In the genomic region with DNA sequence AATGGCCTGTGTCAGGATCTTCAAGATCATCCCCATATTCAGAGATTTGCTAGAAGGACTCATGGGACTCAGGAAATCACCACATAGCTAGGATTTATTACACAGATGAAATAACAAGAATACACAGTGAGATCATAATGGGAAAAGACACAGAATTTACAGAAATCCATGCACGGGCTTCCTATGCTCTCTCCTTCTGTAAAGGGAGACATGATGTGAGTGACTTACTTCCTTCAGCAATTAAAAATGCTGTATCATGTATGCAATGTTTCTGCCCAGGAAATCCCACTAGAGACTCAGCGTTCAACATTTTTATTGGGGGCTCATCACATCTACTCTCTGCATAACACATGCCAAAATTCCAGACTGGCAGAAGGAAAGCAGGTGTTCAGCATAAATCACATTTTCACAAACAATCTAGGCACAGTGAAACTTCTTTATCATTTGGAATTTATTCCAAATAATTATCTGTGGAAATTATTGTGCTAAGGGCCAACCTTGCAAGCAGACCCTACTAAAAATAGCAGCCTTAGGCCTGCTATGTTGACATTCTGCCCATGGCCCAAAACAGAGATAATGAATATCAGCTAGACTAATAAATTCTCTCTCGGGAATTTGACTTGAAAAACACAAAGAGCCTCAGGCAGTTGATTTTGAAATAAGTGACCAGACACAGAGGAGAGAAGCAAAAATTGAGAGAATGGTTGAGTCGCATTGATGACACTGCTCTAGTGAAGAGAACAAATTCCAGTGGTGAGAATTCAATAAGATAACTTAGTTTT, we compare ENCODE assay signal across 21 cellular contexts. TPM values are rescaled to one million over a fixed set of nuclear protein-coding genes. Genes with fewer than 3 reads are reported as not detected.
DNase-seq lines count a peak whose midpoint lies in the region; ATAC-seq and TF ChIP-seq lines count a peak whose summit lies in the region.
"Had no signal": no experiment of that assay in that cellular context is flagged by ENCODE, and none has a peak within 500 bp of the region (broad histone marks: within the 10 kb centered on the region; RNA-seq: fewer than 3 reads in every experiment).

No MANE protein-coding gene starts in this region.

- H2BK12ac ChIP-seq in mesenchymal stem cell (ENCODE audit: low read length in 2 of 2): no peak overlapping the region

- H3K9me3 Mint-ChIP-seq in progenitor cell of endocrine pancreas (ENCODE audit: low read depth): no peaks in the 10 kb centered on the region
- H3K9me3 Mint-ChIP-seq: activated naive CD8-positive, alpha-beta T cell treated with anti-CD3 and anti-CD28 coated beads, Interleukin-2, amount 50 U/mL, for 24 hours had no signal

- no peak overlapping the region for H2BK120ac ChIP-seq in mesenchymal stem cell (ENCODE audit: low read depth, low read length)

- no peaks in the 10 kb centered on the region for H3K4me1 Mint-ChIP-seq in progenitor cell of endocrine pancreas (ENCODE audit: low read depth)
- H3K4me1 Mint-ChIP-seq: activated naive CD8-positive, alpha-beta T cell treated with anti-CD3 and anti-CD28 coated beads, Interleukin-2, amount 50 U/mL, for 24 hours; T-helper 17 cell had no signal

- no peak overlapping the region for H3K14ac ChIP-seq in mesenchymal stem cell (ENCODE audit: low read length in 2 of 2)

- WGBS in mesenchymal stem cell: 69% methylated on average over 4 of the region's 4 CpGs

- H3K4me3 ChIP-seq in ACC112 (ENCODE audit: low read depth, low read length): no peak overlapping the region
- no peak overlapping the region for H3K4me3 ChIP-seq in SK-N-MC
- H3K4me3 ChIP-seq in mesenchymal stem cell (ENCODE audit: insufficient read depth in 1 of 2, low read depth in 1 of 2, low read length in 2 of 2): no peak overlapping the region
- H3K4me3 ChIP-seq: BLaER1 treated with 17β-estradiol and CSF1 and Interleukin-3, amounts not matched to agents 10 nM and 100 nM; left lung; PC-9; upper lobe of right lung had no signal

- intact Hi-C loops in Right ventricle myocardium superior (cut with DNase I): no loop called here

- H3K27me3 ChIP-seq in ACC112 (ENCODE audit: insufficient read depth, low read length): no peaks in the 10 kb centered on the region
- no peaks in the 10 kb centered on the region for H3K27me3 ChIP-seq in mesenchymal stem cell (ENCODE audit: control insufficient read depth in 1 of 2, insufficient read depth in 1 of 2, low read length in 2 of 2)
- H3K27me3 ChIP-seq: BLaER1 treated with 17β-estradiol and CSF1 and Interleukin-3, amounts not matched to agents 10 nM and 100 nM; left lung; upper lobe of right lung had no signal

- peak overlapping the region; percentile 22 for H2AFZ ChIP-seq in ACC112 (ENCODE audit: low read length, unreplicated experiment)
- H2AFZ ChIP-seq in mesenchymal stem cell (ENCODE audit: low read depth, low read length): no peak overlapping the region
- H2AFZ ChIP-seq: PC-9 had no signal

- no peak overlapping the region for H3K27ac Mint-ChIP-seq in progenitor cell of endocrine pancreas
- H3K27ac Mint-ChIP-seq: activated naive CD8-positive, alpha-beta T cell treated with anti-CD3 and anti-CD28 coated beads, Interleukin-2, amount 50 U/mL, for 24 hours; T-helper 17 cell had no signal

- H3K36me3 Mint-ChIP-seq in progenitor cell of endocrine pancreas (ENCODE audit: insufficient read depth): no peaks in the 10 kb centered on the region

- H3K27ac ChIP-seq in ACC112 (ENCODE audit: low read depth, low read length): no peak overlapping the region
- H3K27ac ChIP-seq in SK-N-MC: peak overlapping the region; percentile 77
- H3K27ac ChIP-seq in mesenchymal stem cell (ENCODE audit: low read length, poor library complexity, severe bottlenecking): no peak overlapping the region
- H3K27ac ChIP-seq: BLaER1 treated with 17β-estradiol and CSF1 and Interleukin-3, amounts not matched to agents 10 nM and 100 nM; left lung; PC-9; upper lobe of right lung; VCaP had no signal

- H3K27me3 Mint-ChIP-seq in progenitor cell of endocrine pancreas: no peaks in the 10 kb centered on the region

- H3K9me3 ChIP-seq in SK-N-MC (ENCODE audit: low read depth, low read length) (no peaks in the 10 kb centered on the region; the same call in 1 of the 2 replicates), mesenchymal stem cell (ENCODE audit: control insufficient read depth, low read length) (no peaks in the 10 kb centered on the region)
- H3K9me3 ChIP-seq: left lung, upper lobe of right lung had no signal

- H3K36me3 ChIP-seq in ACC112 (ENCODE audit: insufficient read depth, low read length): no peaks in the 10 kb centered on the region
- H3K36me3 ChIP-seq in SK-N-MC (ENCODE audit: insufficient read depth, low read length): peaks cover 7% of the 10 kb centered on the region; the same call in 1 of the 2 replicates
- no peaks in the 10 kb centered on the region for H3K36me3 ChIP-seq in mesenchymal stem cell (ENCODE audit: control insufficient read depth in 1 of 2, insufficient read depth in 2 of 2, low read depth in 1 of 2, low read length in 2 of 2)
- H3K36me3 ChIP-seq: BLaER1 treated with 17β-estradiol and CSF1 and Interleukin-3, amounts not matched to agents 10 nM and 100 nM; left lung; upper lobe of right lung had no signal

- no peak for TF ChIP-seq CTCF in progenitor cell of endocrine pancreas (IDR thresholded peaks at IDR 0.05; ENCODE audit: unreplicated experiment)

- H3K79me2 ChIP-seq in ACC112 (ENCODE audit: control insufficient read depth, insufficient read depth, low read length, unreplicated experiment): no peaks in the 10 kb centered on the region

- H3K9ac ChIP-seq in SK-N-MC (ENCODE audit: insufficient read length): no peak overlapping the region
- no peak overlapping the region for H3K9ac ChIP-seq in mesenchymal stem cell (ENCODE audit: low read length)
- H3K9ac ChIP-seq: BLaER1 treated with 17β-estradiol and CSF1 and Interleukin-3, amounts not matched to agents 10 nM and 100 nM had no signal

- no peak overlapping the region for H3K4ac ChIP-seq in mesenchymal stem cell (ENCODE audit: low read depth in 1 of 2, low read length in 2 of 2)

- H3K4me1 ChIP-seq in ACC112 (ENCODE audit: control insufficient read depth, insufficient read depth, low read length, unreplicated experiment): peaks cover 13% of the 10 kb centered on the region
- peaks cover 2% of the 10 kb centered on the region for H3K4me1 ChIP-seq in mesenchymal stem cell (ENCODE audit: control insufficient read depth, insufficient read depth, low read depth, low read length)

- DNase-seq in SK-N-MC (ENCODE audit: low read depth, low spot score) (no peak), Right ventricle myocardium superior (no peak), mesenchymal stem cell (peak; percentile 24), progenitor cell of endocrine pancreas (ENCODE audit: low spot score, unreplicated experiment) (no peak), cerebellar cortex (ENCODE audit: low spot score) (no peak)
- DNase-seq: activated CD4-positive, alpha-beta T cell treated with anti-CD3 and anti-CD28 coated beads, Interleukin-2, amount 50 U/mL, for 48 hours; activated effector memory CD4-positive, alpha-beta T cell treated with Interleukin-2 at 50 U/mL for 16 hours; activated naive CD8-positive, alpha-beta T cell treated with anti-CD3 and anti-CD28 coated beads, Interleukin-2, amount 50 U/mL, for 24 hours; left lung; NCI-H1048; NCI-H187 treated with DMSO at 0.1 percent for 48 hours; NCI-H82; PC-9; stimulated activated CD4-positive, alpha-beta T cell treated with anti-CD3 and anti-CD28 coated beads, Interleukin-12 subunit alpha, Interleukin-12 subunit beta, amount 100 ng/mL, for 4 hours; T-helper 17 cell; upper lobe of right lung had no signal

- H4K91ac ChIP-seq in mesenchymal stem cell (ENCODE audit: low read length): no peak overlapping the region

- no peak overlapping the region for H3K4me3 Mint-ChIP-seq in progenitor cell of endocrine pancreas (ENCODE audit: low read depth)
- H3K4me3 Mint-ChIP-seq: activated naive CD8-positive, alpha-beta T cell treated with anti-CD3 and anti-CD28 coated beads, Interleukin-2, amount 50 U/mL, for 24 hours; T-helper 17 cell had no signal

- H2BK5ac ChIP-seq in mesenchymal stem cell (ENCODE audit: low read depth, low read length, poor library complexity, severe bottlenecking): no peak overlapping the region

- no peak overlapping the region for H3K4me2 ChIP-seq in mesenchymal stem cell (ENCODE audit: low read length, poor library complexity, severe bottlenecking)
- H3K4me2 ChIP-seq: BLaER1 treated with 17β-estradiol and CSF1 and Interleukin-3, amounts not matched to agents 10 nM and 100 nM; PC-9 had no signal

- H3K79me1 ChIP-seq in mesenchymal stem cell (replicated peaks; ENCODE audit: low read length, poor library complexity, severe bottlenecking): no peaks in the 10 kb centered on the region

- ATAC-seq in Right ventricle myocardium superior (ENCODE audit: poor library complexity) (peak; percentile 74), GM21528 (IDR thresholded peaks at IDR 0.05; ENCODE audit: low FRiP score, unreplicated experiment) (no peak), HG02798 (IDR thresholded peaks at IDR 0.05; ENCODE audit: poor library complexity, unreplicated experiment) (no peak)
- ATAC-seq: activated naive CD8-positive, alpha-beta T cell treated with anti-CD3 and anti-CD28 coated beads, Interleukin-2, amount 50 U/mL, for 24 hours; left lung; T-helper 17 cell; upper lobe of right lung had no signal

- H4K8ac ChIP-seq in mesenchymal stem cell (ENCODE audit: low read length): no peak overlapping the region

- H3K23ac ChIP-seq in mesenchymal stem cell (ENCODE audit: low read length in 2 of 2): no peak overlapping the region

- no peak overlapping the region for H3K18ac ChIP-seq in mesenchymal stem cell (ENCODE audit: low read depth in 1 of 2, low read length in 2 of 2)

- H2AK5ac ChIP-seq in mesenchymal stem cell (ENCODE audit: low read length, severe bottlenecking): no peak overlapping the region

- H2BK15ac ChIP-seq in mesenchymal stem cell (ENCODE audit: low read depth, poor library complexity, severe bottlenecking): no peak overlapping the region

RNA-seq across cellular contexts. Expression of a gene that starts 31.4 kb away (rescaled TPM):
- 292 TPM for total RNA-seq in Right ventricle myocardium superior
- 57.0 TPM for polyA plus RNA-seq in mesenchymal stem cell (2013, experiment 1 of 2)
- 60.6 TPM for polyA plus RNA-seq in mesenchymal stem cell (2013, experiment 2 of 2)
- total RNA-seq in progenitor cell of endocrine pancreas: 85.3 and 86.3 TPM in 2 replicates
